In the genomic region with DNA sequence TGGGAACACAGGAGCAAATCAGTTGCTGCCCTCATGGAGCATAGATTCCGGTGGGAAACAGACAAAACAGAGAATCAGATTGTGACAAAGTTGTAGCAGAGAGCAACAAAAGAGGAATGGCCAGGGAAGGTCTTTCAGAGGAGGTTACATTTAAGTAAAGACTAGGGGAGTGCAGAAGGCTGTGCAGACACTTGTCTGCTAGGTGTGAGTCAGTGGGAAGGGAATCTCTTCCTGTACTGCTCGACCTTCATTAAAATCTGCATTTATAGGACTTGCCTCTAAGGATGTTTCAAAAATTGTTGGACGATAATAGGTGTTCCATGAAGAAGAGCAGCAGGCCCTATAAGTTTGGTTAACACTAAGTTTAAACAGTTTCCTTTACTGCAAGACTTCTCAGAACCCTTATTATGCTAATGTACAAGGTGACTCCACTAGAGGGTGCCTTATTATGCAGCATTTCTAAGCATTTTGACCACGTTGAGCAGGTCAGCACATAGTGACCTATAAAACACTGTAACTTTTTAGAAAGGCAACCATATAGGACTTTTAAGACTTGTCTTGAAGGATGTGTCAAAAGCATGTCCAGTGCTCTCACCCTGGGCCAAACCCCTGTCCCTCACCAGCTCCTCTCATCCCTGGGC, we compare ENCODE assay signal across 11 cellular contexts.
DNase-seq lines count a peak whose midpoint lies in the region; ATAC-seq and FAIRE-seq lines count a peak whose summit lies in the region.
"Had no signal": no experiment of that assay in that cellular context is flagged by ENCODE, and none has a peak within 500 bp of the region (broad histone marks: within the 10 kb centered on the region; RNA-seq: fewer than 3 reads in every experiment).

No MANE protein-coding gene starts in this region.

- no peaks in the 10 kb centered on the region for H3K27me3 ChIP-seq in right cardiac atrium (ENCODE audit: control insufficient read depth, insufficient read depth)

- WGBS in right cardiac atrium: 63% methylated on average over 4 of the region's 4 CpGs

- ATAC-seq in Right ventricle myocardium superior (ENCODE audit: poor library complexity) (peak; percentile 43), right cardiac atrium (no peak), GM21786 (IDR thresholded peaks at IDR 0.05; ENCODE audit: unreplicated experiment) (no peak), HG02884 (IDR thresholded peaks at IDR 0.05; ENCODE audit: unreplicated experiment) (no peak)

- H3K9me3 ChIP-seq in right cardiac atrium (ENCODE audit: control insufficient read depth, low read length): no peaks in the 10 kb centered on the region

- FAIRE-seq in RCC 7860 (lab: Jason Lieb, UNC): no peak
- FAIRE-seq: endometrium had no signal

- H3K4me1 ChIP-seq in right cardiac atrium (ENCODE audit: control insufficient read depth, insufficient read depth, low read length): no peaks in the 10 kb centered on the region

- intact Hi-C loops in Right ventricle myocardium superior (cut with DNase I): no loop called here
- intact Hi-C loops in right cardiac atrium (cut with DNase I): no loop called here

- no peak overlapping the region for H3K4me3 ChIP-seq in right cardiac atrium (ENCODE audit: low read length)

- H3K27ac ChIP-seq in right cardiac atrium (ENCODE audit: low read length): no peak overlapping the region

- DNase-seq in Right ventricle myocardium superior (no peak), right cardiac atrium (no peak), RCC 7860 (ENCODE audit: low spot score) (peak; percentile 28), fibroblast of the conjunctiva (ENCODE audit: low read depth) (peak; percentile 1), stromal cell of bone marrow (ENCODE audit: low read depth) (peak; percentile 3), GM03348 (ENCODE audit: low spot score) (no peak)
- DNase-seq: C1 segment of cervical spinal cord; stimulated activated CD8-positive, alpha-beta memory T cell treated with anti-CD3 and anti-CD28 coated beads, Interleukin-4, amount 100 ng/mL, for 48 hours had no signal

Comparison
In these comparisons a context has a peak if more than half of its experiments do, and no peak if none do; other contexts are left out.
1. DNase-seq: peak in RCC 7860 (single experiment), fibroblast of the conjunctiva (single experiment) and stromal cell of bone marrow (single experiment); none in Right ventricle myocardium superior (single experiment), right cardiac atrium (0 of 3) and GM03348 (single experiment).